9 cellular contexts compared by ENCODE assay signal in genomic region chr1:202616355-202616910, GRCh38.
DNase-seq lines count a peak whose midpoint lies in the region; ATAC-seq and TF ChIP-seq lines count a peak whose summit lies in the region.
"Had no signal": no experiment of that assay in that cellular context is flagged by ENCODE, and none has a peak within 500 bp of the region (broad histone marks: within the 10 kb centered on the region; RNA-seq: fewer than 3 reads in every experiment).

No MANE protein-coding gene starts in this region.

- no peaks in the 10 kb centered on the region for H3K36me3 ChIP-seq in GM23338 (ENCODE audit: insufficient read depth)
- H3K36me3 ChIP-seq in colonic mucosa, result no peaks in the 10 kb centered on the region

- ATAC-seq in GM18870 (IDR thresholded peaks at IDR 0.05; ENCODE audit: unreplicated experiment) (peak; percentile 19), GM23338 (no peak), HG03575 (IDR thresholded peaks at IDR 0.05; ENCODE audit: extremely low read depth, insufficient number of reproducible peaks, low FRiP score, unreplicated experiment) (peak; percentile 10), memory B cell (ENCODE audit: low read depth) (peak; percentile 63)

- H3K27ac Mint-ChIP-seq in GM23338 (peak overlapping the region; percentile 5; the same call in 1 of the 2 replicates), memory B cell (peak overlapping the region; percentile 12)

- no peaks in the 10 kb centered on the region for H3F3A ChIP-seq in GM23338 (replicated peaks; ENCODE audit: low read depth)

- no peak overlapping the region for H3K27ac ChIP-seq in GM23338 (ENCODE audit: low read depth)
- H3K27ac ChIP-seq in colonic mucosa, result no peak overlapping the region

- DNase-seq in GM23338 (ENCODE audit: low spot score) (no peak), memory B cell (ENCODE audit: low spot score in 2 of 2) (no peak), colonic mucosa (no peak), SIG-M5 (lab: John Stamatoyannopoulos, UW) (no peak)
- no peak for DNase-seq in NK-92 treated with Interleukin-12 subunit alpha and Interleukin-12 subunit beta, amount 100 ng/mL, for 24 hours (lab: John Stamatoyannopoulos, UW)
- no peak for DNase-seq in activated naive CD4-positive, alpha-beta T cell treated with Interleukin-2 at 50 U/mL for 16 hours
- DNase-seq: activated gamma-delta T cell treated with Interleukin-2 at 50 U/mL for 16 hours had no signal

- no peaks in the 10 kb centered on the region for H3K79me2 ChIP-seq in GM23338 (replicated peaks; ENCODE audit: insufficient read depth)

- H3K4me1 Mint-ChIP-seq in GM23338 (peaks cover 25% of the 10 kb centered on the region), memory B cell (peaks cover 34% of the 10 kb centered on the region)

- H3K9me3 Mint-ChIP-seq in GM23338, result peaks cover 8% of the 10 kb centered on the region; the same call in 2 of the 3 replicates
- no peaks in the 10 kb centered on the region for H3K9me3 Mint-ChIP-seq in memory B cell

- H3K4me1 ChIP-seq in GM23338 (ENCODE audit: insufficient read depth) (no peaks in the 10 kb centered on the region), colonic mucosa (no peaks in the 10 kb centered on the region)

- H3K27me3 ChIP-seq in GM23338 (ENCODE audit: insufficient read depth), result no peaks in the 10 kb centered on the region
- no peaks in the 10 kb centered on the region for H3K27me3 ChIP-seq in colonic mucosa

- H3K27me3 Mint-ChIP-seq in GM23338 (ENCODE audit: insufficient read depth, low read depth, poor library complexity), result peaks cover 9% of the 10 kb centered on the region
- peaks cover 2% of the 10 kb centered on the region for H3K27me3 Mint-ChIP-seq in memory B cell

- no peak overlapping the region for H3K4me2 ChIP-seq in GM23338

- H3K36me3 Mint-ChIP-seq in GM23338 (ENCODE audit: low read depth) (no peaks in the 10 kb centered on the region; the same call in 2 of the 3 replicates), memory B cell (no peaks in the 10 kb centered on the region)

- H3K4me3 Mint-ChIP-seq in GM23338 (no peak overlapping the region), memory B cell (peak overlapping the region; percentile 48)

- intact Hi-C loops in colonic mucosa (cut with DNase I), result no loop called here

- H3K9me2 ChIP-seq in GM23338 (ENCODE audit: insufficient read depth), result no peaks in the 10 kb centered on the region

- H3K4me3 ChIP-seq in GM23338 (no peak overlapping the region), colonic mucosa (no peak overlapping the region)

- H3K9me3 ChIP-seq in colonic mucosa, result no peaks in the 10 kb centered on the region

- no peaks in the 10 kb centered on the region for H4K20me1 ChIP-seq in GM23338 (replicated peaks; ENCODE audit: insufficient read depth)

- TF ChIP-seq CTCF in GM23338 (conservative IDR thresholded peaks at IDR 0.05; ENCODE audit: low read depth in 2 of 2), result no peak
- TF ChIP-seq CTCF in colonic mucosa (IDR thresholded peaks at IDR 0.05), result no peak

- no peak overlapping the region for H2AFZ ChIP-seq in GM23338

- no peak overlapping the region for H3K9ac ChIP-seq in colonic mucosa (ENCODE audit: low read depth in 2 of 2, low read length in 2 of 2)

TF ChIP-seq in GM23338, 12 proteins besides CTCF, POLR2A, EP300 and RAD21 (continues in another document):
- TF ChIP-seq POLR2AphosphoS5 (IDR thresholded peaks at IDR 0.05; ENCODE audit: low read depth), result no peak
- no peak for TF ChIP-seq REST (IDR thresholded peaks at IDR 0.05; ENCODE audit: unreplicated experiment)
- no peak for TF ChIP-seq STAT1 (IDR thresholded peaks at IDR 0.05; ENCODE audit: unreplicated experiment)
- TF ChIP-seq ZNF114 (CRISPR knock-in tag; IDR thresholded peaks at IDR 0.05), result no peak
- no peak for TF ChIP-seq CREB1 (CRISPR knock-in tag; IDR thresholded peaks at IDR 0.05; ENCODE audit: low read depth)
- TF ChIP-seq JUNB (IDR thresholded peaks at IDR 0.05; ENCODE audit: unreplicated experiment), result no peak
- TF ChIP-seq EZH2 (IDR thresholded peaks at IDR 0.05; ENCODE audit: low read depth, unreplicated experiment), result no peak
- TF ChIP-seq, protein P1, sequence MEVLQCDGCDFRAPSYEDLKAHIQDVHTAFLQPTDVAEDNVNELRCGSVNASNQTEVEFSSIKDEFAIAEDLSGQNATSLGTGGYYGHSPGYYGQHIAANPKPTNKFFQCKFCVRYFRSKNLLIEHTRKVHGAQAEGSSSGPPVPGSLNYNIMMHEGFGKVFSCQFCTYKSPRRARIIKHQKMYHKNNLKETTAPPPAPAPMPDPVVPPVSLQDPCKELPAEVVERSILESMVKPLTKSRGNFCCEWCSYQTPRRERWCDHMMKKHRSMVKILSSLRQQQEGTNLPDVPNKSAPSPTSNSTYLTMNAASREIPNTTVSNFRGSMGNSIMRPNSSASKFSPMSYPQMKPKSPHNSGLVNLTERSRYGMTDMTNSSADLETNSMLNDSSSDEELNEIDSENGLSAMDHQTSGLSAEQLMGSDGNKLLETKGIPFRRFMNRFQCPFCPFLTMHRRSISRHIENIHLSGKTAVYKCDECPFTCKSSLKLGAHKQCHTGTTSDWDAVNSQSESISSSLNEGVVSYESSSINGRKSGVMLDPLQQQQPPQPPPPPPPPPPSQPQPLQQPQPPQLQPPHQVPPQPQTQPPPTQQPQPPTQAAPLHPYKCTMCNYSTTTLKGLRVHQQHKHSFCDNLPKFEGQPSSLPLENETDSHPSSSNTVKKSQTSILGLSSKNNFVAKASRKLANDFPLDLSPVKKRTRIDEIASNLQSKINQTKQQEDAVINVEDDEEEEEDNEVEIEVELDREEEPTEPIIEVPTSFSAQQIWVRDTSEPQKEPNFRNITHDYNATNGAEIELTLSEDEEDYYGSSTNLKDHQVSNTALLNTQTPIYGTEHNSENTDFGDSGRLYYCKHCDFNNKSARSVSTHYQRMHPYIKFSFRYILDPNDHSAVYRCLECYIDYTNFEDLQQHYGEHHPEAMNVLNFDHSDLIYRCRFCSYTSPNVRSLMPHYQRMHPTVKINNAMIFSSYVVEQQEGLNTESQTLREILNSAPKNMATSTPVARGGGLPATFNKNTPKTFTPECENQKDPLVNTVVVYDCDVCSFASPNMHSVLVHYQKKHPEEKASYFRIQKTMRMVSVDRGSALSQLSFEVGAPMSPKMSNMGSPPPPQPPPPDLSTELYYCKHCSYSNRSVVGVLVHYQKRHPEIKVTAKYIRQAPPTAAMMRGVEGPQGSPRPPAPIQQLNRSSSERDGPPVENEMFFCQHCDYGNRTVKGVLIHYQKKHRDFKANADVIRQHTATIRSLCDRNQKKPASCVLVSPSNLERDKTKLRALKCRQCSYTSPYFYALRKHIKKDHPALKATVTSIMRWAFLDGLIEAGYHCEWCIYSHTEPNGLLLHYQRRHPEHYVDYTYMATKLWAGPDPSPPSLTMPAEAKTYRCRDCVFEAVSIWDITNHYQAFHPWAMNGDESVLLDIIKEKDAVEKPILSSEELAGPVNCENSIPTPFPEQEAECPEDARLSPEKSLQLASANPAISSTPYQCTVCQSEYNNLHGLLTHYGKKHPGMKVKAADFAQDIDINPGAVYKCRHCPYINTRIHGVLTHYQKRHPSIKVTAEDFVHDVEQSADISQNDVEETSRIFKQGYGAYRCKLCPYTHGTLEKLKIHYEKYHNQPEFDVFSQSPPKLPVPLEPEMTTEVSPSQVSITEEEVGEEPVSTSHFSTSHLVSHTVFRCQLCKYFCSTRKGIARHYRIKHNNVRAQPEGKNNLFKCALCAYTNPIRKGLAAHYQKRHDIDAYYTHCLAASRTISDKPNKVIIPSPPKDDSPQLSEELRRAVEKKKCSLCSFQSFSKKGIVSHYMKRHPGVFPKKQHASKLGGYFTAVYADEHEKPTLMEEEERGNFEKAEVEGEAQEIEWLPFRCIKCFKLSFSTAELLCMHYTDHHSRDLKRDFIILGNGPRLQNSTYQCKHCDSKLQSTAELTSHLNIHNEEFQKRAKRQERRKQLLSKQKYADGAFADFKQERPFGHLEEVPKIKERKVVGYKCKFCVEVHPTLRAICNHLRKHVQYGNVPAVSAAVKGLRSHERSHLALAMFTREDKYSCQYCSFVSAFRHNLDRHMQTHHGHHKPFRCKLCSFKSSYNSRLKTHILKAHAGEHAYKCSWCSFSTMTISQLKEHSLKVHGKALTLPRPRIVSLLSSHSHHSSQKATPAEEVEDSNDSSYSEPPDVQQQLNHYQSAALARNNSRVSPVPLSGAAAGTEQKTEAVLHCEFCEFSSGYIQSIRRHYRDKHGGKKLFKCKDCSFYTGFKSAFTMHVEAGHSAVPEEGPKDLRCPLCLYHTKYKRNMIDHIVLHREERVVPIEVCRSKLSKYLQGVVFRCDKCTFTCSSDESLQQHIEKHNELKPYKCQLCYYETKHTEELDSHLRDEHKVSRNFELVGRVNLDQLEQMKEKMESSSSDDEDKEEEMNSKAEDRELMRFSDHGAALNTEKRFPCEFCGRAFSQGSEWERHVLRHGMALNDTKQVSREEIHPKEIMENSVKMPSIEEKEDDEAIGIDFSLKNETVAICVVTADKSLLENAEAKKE (CRISPR knock-in tag; IDR thresholded peaks at IDR 0.05), result no peak
- TF ChIP-seq NANOG (IDR thresholded peaks at IDR 0.05; ENCODE audit: borderline replicate concordance), result no peak
